Comparison of ENCODE assay signal across 22 cellular contexts in the genomic region with DNA sequence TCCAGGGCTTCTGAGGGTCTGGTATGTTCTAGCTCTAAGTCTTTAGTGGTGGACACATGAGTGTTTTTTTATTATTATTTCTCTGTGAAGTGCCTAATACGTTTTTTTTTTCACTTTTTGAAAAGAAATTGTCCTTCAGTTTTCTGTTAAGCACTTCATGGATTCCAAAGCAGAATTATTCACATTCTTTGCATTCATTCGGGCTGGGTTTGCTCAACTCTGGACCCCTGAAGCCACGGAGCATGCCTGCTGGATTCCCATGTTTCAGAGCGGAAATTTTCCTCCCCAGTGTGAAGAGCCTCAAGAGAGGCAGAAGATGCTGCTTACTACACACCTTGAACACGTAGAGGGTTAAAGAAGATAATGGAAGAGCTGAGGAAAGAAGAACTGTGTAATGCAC.
A peak's percentile ranks its signal among the peaks of the same experiment; 100 is the strongest.
DNase-seq lines count a peak whose midpoint lies in the region; ATAC-seq and TF ChIP-seq lines count a peak whose summit lies in the region.
"Had no signal": no experiment of that assay in that cellular context is flagged by ENCODE, and none has a peak within 500 bp of the region (broad histone marks: within the 10 kb centered on the region; RNA-seq: fewer than 3 reads in every experiment).

No MANE protein-coding gene starts in this region.

- H3K4me1 Mint-ChIP-seq in activated T-helper 17 cell treated with anti-CD3 and anti-CD28 coated beads, Interleukin-2, amount 50 U/mL, for 72 hours, result no peaks in the 10 kb centered on the region
- H3K4me1 Mint-ChIP-seq in T-cell, result peaks cover 0 to 6% (median 5%) of the 10 kb centered on the region in 3 donors
- H3K4me1 Mint-ChIP-seq: nephron progenitor cell had no signal

- no peak overlapping the region for H3K27ac Mint-ChIP-seq in activated T-helper 17 cell treated with anti-CD3 and anti-CD28 coated beads, Interleukin-2, amount 50 U/mL, for 72 hours
- no peak overlapping the region for H3K27ac Mint-ChIP-seq in activated naive CD4-positive, alpha-beta T cell treated with anti-CD3 and anti-CD28 coated beads, Interleukin-2, amount 50 U/mL, for 72 hours
- H3K27ac Mint-ChIP-seq in T-cell, result no peak overlapping the region
- H3K27ac Mint-ChIP-seq: activated naive CD4-positive, alpha-beta T cell treated with anti-CD3 and anti-CD28 coated beads for 36 hours; IgD-negative memory B cell; nephron progenitor cell had no signal

- H3K9me2 ChIP-seq in SK-N-SH, result no peaks in the 10 kb centered on the region

- POLR2A ChIA-PET in SK-N-SH (lab: Yijun Ruan, JAX) (no interaction called here), T-cell (lab: Charles Lee) (no interaction called here)

- H3K4me3 ChIP-seq in SK-N-SH (ENCODE audit: low read depth in 2 of 2, low read length in 1 of 2), result no peak overlapping the region
- H3K4me3 ChIP-seq in WERI-Rb-1 (ENCODE audit: low read depth, low read length), result no peak overlapping the region
- H3K4me3 ChIP-seq: suprapubic skin had no signal

- H3K4me1 ChIP-seq in SK-N-SH (ENCODE audit: control insufficient read depth in 1 of 2, insufficient read depth in 2 of 2, low read depth in 1 of 2, low read length in 1 of 2), result no peaks in the 10 kb centered on the region
- H3K4me1 ChIP-seq: BE2C, suprapubic skin had no signal

- ATAC-seq in activated T-helper 17 cell treated with anti-CD3 and anti-CD28 coated beads, Interleukin-2, amount 50 U/mL, for 72 hours (replicated peaks), result no peak
- no peak for ATAC-seq in activated naive CD4-positive, alpha-beta T cell treated with anti-CD3 and anti-CD28 coated beads, Interleukin-2, amount 50 U/mL, for 72 hours
- ATAC-seq in T-cell (replicated peaks in 1 of 4), result no peak
- ATAC-seq: right cardiac atrium had no signal

- no peaks in the 10 kb centered on the region for H3K36me3 Mint-ChIP-seq in activated T-helper 17 cell treated with anti-CD3 and anti-CD28 coated beads, Interleukin-2, amount 50 U/mL, for 72 hours (ENCODE audit: low read depth)
- H3K36me3 Mint-ChIP-seq in activated naive CD4-positive, alpha-beta T cell treated with anti-CD3 and anti-CD28 coated beads, Interleukin-2, amount 50 U/mL, for 72 hours, result no peaks in the 10 kb centered on the region
- no peaks in the 10 kb centered on the region for H3K36me3 Mint-ChIP-seq in T-cell
- H3K36me3 Mint-ChIP-seq: IgD-negative memory B cell had no signal

- TF ChIP-seq CTCF in SK-N-SH (IDR thresholded peaks at IDR 0.05) (no peak), WERI-Rb-1 (IDR thresholded peaks at IDR 0.05; ENCODE audit: low read depth, low read length) (no peak)

- H3K79me2 ChIP-seq in SK-N-SH (ENCODE audit: insufficient read depth), result no peaks in the 10 kb centered on the region

- H3K9me3 ChIP-seq in SK-N-SH, result no peaks in the 10 kb centered on the region
- no peaks in the 10 kb centered on the region for H3K9me3 ChIP-seq in WERI-Rb-1 (ENCODE audit: severe bottlenecking)
- H3K9me3 ChIP-seq: BE2C, suprapubic skin had no signal

- peak; percentile 65 for DNase-seq in EH (ENCODE audit: low read depth)
- no peak for DNase-seq in SK-N-SH
- DNase-seq in fibroblast of gingiva (ENCODE audit: low read depth), result peak; percentile 16
- DNase-seq in non-pigmented ciliary epithelial cell (ENCODE audit: low read depth), result peak; percentile 15
- DNase-seq in activated naive CD4-positive, alpha-beta T cell treated with anti-CD3 and anti-CD28 coated beads, Interleukin-2, amount 50 U/mL, for 72 hours (ENCODE audit: low spot score in 2 of 2), result no peak
- no peak for DNase-seq in WERI-Rb-1
- no peak for DNase-seq in T-cell
- DNase-seq: activated CD4-positive, alpha-beta T cell treated with anti-CD3 and anti-CD28 coated beads for 48 hours; activated CD8-positive, alpha-beta memory T cell treated with anti-CD3 and anti-CD28 coated beads, Interleukin-2, amount 50 U/mL, for 4 hours; activated naive CD4-positive, alpha-beta T cell treated with anti-CD3 and anti-CD28 coated beads for 36 hours; BE2C; effector CD8-positive, alpha-beta T cell; foreskin melanocyte; NCI-H2029; NCI-H510A treated with DMSO at 0.1 percent for 48 hours; nephron progenitor cell; right cardiac atrium; SHP77 treated with DMSO at 0.1 percent for 48 hours; stimulated activated CD4-positive, alpha-beta T cell treated with anti-CD3 and anti-CD28 coated beads, Interleukin-1b, Interleukin-23, amount 100 ng/mL, for 48 hours had no signal

- H3K9ac ChIP-seq in SK-N-SH, result no peak overlapping the region

- CTCF ChIA-PET in SK-N-SH (lab: Yijun Ruan, JAX) (interaction anchor here (0.9 to 2.4 kb wide), 7 partner anchors 14 to 498 kb away, joined by 3 to 11 read pairs (median 5); no protein-coding TSS in a partner anchor), T-cell (lab: Charles Lee) (interaction anchor here (0.6 to 1.0 kb wide), 5 partner anchors 10 to 995 kb away, joined by 3 to 6 read pairs (median 4); no protein-coding TSS in a partner anchor)

- 44% methylated on average over 5 of the region's 5 CpGs for WGBS in SK-N-SH (ENCODE audit: low lambda C conversion rate)

- H3K4me2 ChIP-seq in SK-N-SH, result no peak overlapping the region

- H3F3A ChIP-seq in SK-N-SH (replicated peaks; ENCODE audit: insufficient read depth), result no peaks in the 10 kb centered on the region

- H3K27ac ChIP-seq in SK-N-SH (ENCODE audit: low read depth in 2 of 2, low read length in 1 of 2) (no peak overlapping the region), WERI-Rb-1 (no peak overlapping the region)
- H3K27ac ChIP-seq: suprapubic skin had no signal

- no peaks in the 10 kb centered on the region; the same call in 1 of the 2 replicates for H3K27me3 ChIP-seq in SK-N-SH (ENCODE audit: insufficient read depth)
- H3K27me3 ChIP-seq in WERI-Rb-1 (ENCODE audit: insufficient read depth, low read depth, severe bottlenecking), result no peaks in the 10 kb centered on the region
- H3K27me3 ChIP-seq: suprapubic skin had no signal

- no peaks in the 10 kb centered on the region for H3K27me3 Mint-ChIP-seq in activated T-helper 17 cell treated with anti-CD3 and anti-CD28 coated beads, Interleukin-2, amount 50 U/mL, for 72 hours
- H3K27me3 Mint-ChIP-seq in T-cell, result no peaks in the 10 kb centered on the region

- H3K36me3 ChIP-seq in SK-N-SH (replicated peaks in 1 of 2; ENCODE audit: control insufficient read depth in 1 of 2, insufficient read depth in 2 of 2, low read length in 1 of 2) (no peaks in the 10 kb centered on the region), WERI-Rb-1 (no peaks in the 10 kb centered on the region)
- H3K36me3 ChIP-seq: BE2C, suprapubic skin had no signal

- no peaks in the 10 kb centered on the region for H4K20me1 ChIP-seq in SK-N-SH (ENCODE audit: insufficient read depth)

- no peak overlapping the region for H3K4me3 Mint-ChIP-seq in activated T-helper 17 cell treated with anti-CD3 and anti-CD28 coated beads, Interleukin-2, amount 50 U/mL, for 72 hours
- no peak overlapping the region for H3K4me3 Mint-ChIP-seq in T-cell
- H3K4me3 Mint-ChIP-seq: activated naive CD4-positive, alpha-beta T cell treated with anti-CD3 and anti-CD28 coated beads for 36 hours; IgD-negative memory B cell; nephron progenitor cell had no signal

- peaks cover 4% of the 10 kb centered on the region for H3K9me3 Mint-ChIP-seq in activated T-helper 17 cell treated with anti-CD3 and anti-CD28 coated beads, Interleukin-2, amount 50 U/mL, for 72 hours
- no peaks in the 10 kb centered on the region for H3K9me3 Mint-ChIP-seq in activated naive CD4-positive, alpha-beta T cell treated with anti-CD3 and anti-CD28 coated beads, Interleukin-2, amount 50 U/mL, for 72 hours
- peaks cover 0 to 7% (median 2%) of the 10 kb centered on the region in 3 donors for H3K9me3 Mint-ChIP-seq in T-cell

- H2AFZ ChIP-seq in SK-N-SH (ENCODE audit: low read depth), result peak overlapping the region; percentile 47; the same call in 1 of the 2 replicates

- TF ChIP-seq EP300 in SK-N-SH (IDR thresholded peaks at IDR 0.05; ENCODE audit: borderline replicate concordance in 1 of 2, low read depth in 1 of 2, low read length in 1 of 2), result no peak

- TF ChIP-seq RAD21 in SK-N-SH (IDR thresholded peaks at IDR 0.05; ENCODE audit: low read length), result no peak

TF ChIP-seq in SK-N-SH, 30 proteins besides CTCF, POLR2A, EP300 and RAD21:
- TF ChIP-seq ELF1 (IDR thresholded peaks at IDR 0.05) (no peak), NRF1 (IDR thresholded peaks at IDR 0.05; ENCODE audit: low read depth, low read length) (no peak), POLR2AphosphoS5 (IDR thresholded peaks at IDR 0.05; ENCODE audit: low read depth, low read length) (no peak), RFX5 (IDR thresholded peaks at IDR 0.05; ENCODE audit: low read length) (no peak), FOXM1 (IDR thresholded peaks at IDR 0.05; ENCODE audit: low read depth) (no peak), GABPA (IDR thresholded peaks at IDR 0.05; ENCODE audit: low read depth) (no peak), RXRA (IDR thresholded peaks at IDR 0.05; ENCODE audit: borderline replicate concordance, low read depth) (no peak)
- TF ChIP-seq, protein P1, sequence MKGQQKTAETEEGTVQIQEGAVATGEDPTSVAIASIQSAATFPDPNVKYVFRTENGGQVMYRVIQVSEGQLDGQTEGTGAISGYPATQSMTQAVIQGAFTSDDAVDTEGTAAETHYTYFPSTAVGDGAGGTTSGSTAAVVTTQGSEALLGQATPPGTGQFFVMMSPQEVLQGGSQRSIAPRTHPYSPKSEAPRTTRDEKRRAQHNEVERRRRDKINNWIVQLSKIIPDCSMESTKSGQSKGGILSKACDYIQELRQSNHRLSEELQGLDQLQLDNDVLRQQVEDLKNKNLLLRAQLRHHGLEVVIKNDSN (IDR thresholded peaks at IDR 0.05; ENCODE audit: borderline replicate concordance, low read depth), result no peak
- TF ChIP-seq, protein P2, sequence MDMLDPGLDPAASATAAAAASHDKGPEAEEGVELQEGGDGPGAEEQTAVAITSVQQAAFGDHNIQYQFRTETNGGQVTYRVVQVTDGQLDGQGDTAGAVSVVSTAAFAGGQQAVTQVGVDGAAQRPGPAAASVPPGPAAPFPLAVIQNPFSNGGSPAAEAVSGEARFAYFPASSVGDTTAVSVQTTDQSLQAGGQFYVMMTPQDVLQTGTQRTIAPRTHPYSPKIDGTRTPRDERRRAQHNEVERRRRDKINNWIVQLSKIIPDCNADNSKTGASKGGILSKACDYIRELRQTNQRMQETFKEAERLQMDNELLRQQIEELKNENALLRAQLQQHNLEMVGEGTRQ (IDR thresholded peaks at IDR 0.05; ENCODE audit: borderline replicate concordance, low read depth, low read length), result no peak
- TF ChIP-seq, protein P3, sequence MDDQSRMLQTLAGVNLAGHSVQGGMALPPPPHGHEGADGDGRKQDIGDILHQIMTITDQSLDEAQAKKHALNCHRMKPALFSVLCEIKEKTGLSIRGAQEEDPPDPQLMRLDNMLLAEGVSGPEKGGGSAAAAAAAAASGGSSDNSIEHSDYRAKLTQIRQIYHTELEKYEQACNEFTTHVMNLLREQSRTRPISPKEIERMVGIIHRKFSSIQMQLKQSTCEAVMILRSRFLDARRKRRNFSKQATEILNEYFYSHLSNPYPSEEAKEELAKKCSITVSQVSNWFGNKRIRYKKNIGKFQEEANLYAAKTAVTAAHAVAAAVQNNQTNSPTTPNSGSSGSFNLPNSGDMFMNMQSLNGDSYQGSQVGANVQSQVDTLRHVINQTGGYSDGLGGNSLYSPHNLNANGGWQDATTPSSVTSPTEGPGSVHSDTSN (IDR thresholded peaks at IDR 0.05), result no peak

Comparison
In these comparisons a context has a peak if more than half of its experiments do, and no peak if none do; other contexts are left out.
1. DNase-seq: peak in EH (single experiment), fibroblast of gingiva (single experiment) and non-pigmented ciliary epithelial cell (single experiment); none in SK-N-SH (single experiment), activated naive CD4-positive, alpha-beta T cell treated with anti-CD3 and anti-CD28 coated beads, Interleukin-2, amount 50 U/mL, for 72 hours (0 of 2), WERI-Rb-1 (single experiment) and T-cell (0 of 34).